ENCODE assay signal across 28 cellular contexts in genomic region chr3:50294089-50294488, GRCh38. TPM values are rescaled to one million over a fixed set of nuclear protein-coding genes. Genes with fewer than 3 reads are reported as not detected.
A peak's percentile ranks its signal among the peaks of the same experiment; 100 is the strongest.
DNase-seq lines count a peak whose midpoint lies in the region; ATAC-seq, FAIRE-seq and TF ChIP-seq lines count a peak whose summit lies in the region.
"Had no signal": no experiment of that assay in that cellular context is flagged by ENCODE, and none has a peak within 500 bp of the region (broad histone marks: within the 10 kb centered on the region; RNA-seq: fewer than 3 reads in every experiment).

No MANE protein-coding gene starts in this region.

- ATAC-seq in IMR-90 (ENCODE audit: low read depth): no peak
- no peak for ATAC-seq in K562
- no peak for ATAC-seq in HG03159 (IDR thresholded peaks at IDR 0.05; ENCODE audit: unreplicated experiment)
- ATAC-seq in HG03039 (IDR thresholded peaks at IDR 0.05; ENCODE audit: unreplicated experiment): no peak
- ATAC-seq in GM21576 (IDR thresholded peaks at IDR 0.05; ENCODE audit: unreplicated experiment): no peak

- CTCF ChIA-PET in IMR-90 (lab: Yijun Ruan, JAX): no interaction called here
- CTCF ChIA-PET in K562 (lab: Yijun Ruan, JAX; ENCODE audit: low intra/inter-chr PET ratio): no interaction called here

- H3K18ac ChIP-seq in IMR-90 (ENCODE audit: low read depth, low read length): no peak overlapping the region

- no peak overlapping the region for H3K14ac ChIP-seq in IMR-90 (replicated peaks; ENCODE audit: low read depth, low read length)

- H3K56ac ChIP-seq in IMR-90 (ENCODE audit: extremely low read depth, insufficient read depth, low read length): no peak overlapping the region

- peaks cover 18 to 43% of the 10 kb centered on the region in 2 experiments for H3K79me1 ChIP-seq in IMR-90 (ENCODE audit: low read depth in 1 of 2, low read length in 2 of 2)

- H3K9ac ChIP-seq in IMR-90 (ENCODE audit: low read depth, low read length) (no peak overlapping the region), K562 (ENCODE audit: insufficient read depth in 1 of 2, low read depth in 2 of 2, low read length in 2 of 2) (no peak overlapping the region)
- H3K9ac ChIP-seq: KMS-11, SK-N-SH had no signal

- H2AK5ac ChIP-seq in IMR-90 (ENCODE audit: low read depth, low read length): no peak overlapping the region

- H2AK9ac ChIP-seq in IMR-90 (replicated peaks; ENCODE audit: low read depth, low read length, poor library complexity): peak overlapping the region; percentile 76

- in situ Hi-C loops in IMR-90 (cut with MboI; ENCODE audit: low sequenced_read_pairs): no loop called here
- in situ Hi-C loops in K562 (cut with MboI): no loop called here

- H2BK5ac ChIP-seq in IMR-90 (ENCODE audit: low read depth, low read length, poor library complexity, severe bottlenecking): no peak overlapping the region

- H3K4me3 ChIP-seq in IMR-90 (ENCODE audit: insufficient read depth, low read depth, low read length): no peak overlapping the region
- H3K4me3 ChIP-seq in K562: no peak overlapping the region
- no peak overlapping the region for H3K4me3 ChIP-seq in neutrophil (ENCODE audit: low read depth in 1 of 2, low read length in 1 of 2)
- H3K4me3 ChIP-seq: BLaER1 had no signal

- H4K91ac ChIP-seq in IMR-90 (ENCODE audit: insufficient read depth, low read depth, low read length): no peak overlapping the region

- H3K36me3 ChIP-seq in IMR-90 (ENCODE audit: control insufficient read depth, insufficient read depth, low read length) (peaks cover 10% of the 10 kb centered on the region), K562 (ENCODE audit: control insufficient read depth, insufficient read depth, low read length) (peaks cover 27% of the 10 kb centered on the region; the same call in 2 of the 3 replicates), neutrophil (no peaks in the 10 kb centered on the region)

- peaks cover 24% of the 10 kb centered on the region for H3K4me1 Mint-ChIP-seq in T-helper 2 cell treated with Interferon-gamma antibody and Interleukin-4, amounts not matched to agents 5 μg/mL and 100 μg/mL, for 36 hours (ENCODE audit: low read depth)

- H4K20me1 ChIP-seq in IMR-90 (ENCODE audit: insufficient read depth, low read length): no peaks in the 10 kb centered on the region
- H4K20me1 ChIP-seq in K562 (replicated peaks; ENCODE audit: control insufficient read depth, insufficient read depth, low read length): no peaks in the 10 kb centered on the region

- peaks cover 6% of the 10 kb centered on the region for H3K36me3 Mint-ChIP-seq in T-helper 2 cell treated with Interferon-gamma antibody and Interleukin-4, amounts not matched to agents 5 μg/mL and 100 μg/mL, for 36 hours (ENCODE audit: low read depth)

- TF ChIP-seq POLR2A in IMR-90 (IDR thresholded peaks at IDR 0.05; ENCODE audit: low read depth, low read length) (no peak), K562 (conservative IDR thresholded peaks at IDR 0.05) (no peak)

- H3K4me3 Mint-ChIP-seq in T-helper 2 cell treated with Interferon-gamma antibody and Interleukin-4, amounts not matched to agents 5 μg/mL and 100 μg/mL, for 36 hours: no peak overlapping the region

- intact Hi-C loops in IMR-90 (cut with micrococcal nuclease) (no loop called here), K562 (cut with micrococcal nuclease) (no loop called here)

- H3K4me1 ChIP-seq in IMR-90 (ENCODE audit: control insufficient read depth, insufficient read depth, low read length) (peaks cover 13% of the 10 kb centered on the region), K562 (replicated peaks in 1 of 2; ENCODE audit: control insufficient read depth in 2 of 2, insufficient read depth in 2 of 2, low read length in 2 of 2) (peaks cover 13 to 76% of the 10 kb centered on the region in 2 experiments; a peak in 4 of 5 replicates), neutrophil (ENCODE audit: control insufficient read depth in 1 of 2, insufficient read depth in 1 of 2, low read depth in 1 of 2, low read length in 1 of 2) (peaks cover 35 to 39% of the 10 kb centered on the region in 2 experiments)

- H3K23ac ChIP-seq in IMR-90 (ENCODE audit: low read depth, low read length): no peak overlapping the region

- H4K8ac ChIP-seq in IMR-90 (ENCODE audit: low read depth in 2 of 2, low read length in 2 of 2): no peak overlapping the region

- no peak overlapping the region for H2BK120ac ChIP-seq in IMR-90 (ENCODE audit: low read depth, low read length)

- no peak overlapping the region for H4K5ac ChIP-seq in IMR-90 (ENCODE audit: low read depth, low read length)

- H3K9me3 ChIP-seq in IMR-90 (ENCODE audit: control insufficient read depth, insufficient read depth, low read length) (no peaks in the 10 kb centered on the region), K562 (replicated peaks; ENCODE audit: control insufficient read depth, insufficient read depth, low read depth, low read length) (no peaks in the 10 kb centered on the region), neutrophil (no peaks in the 10 kb centered on the region)
- H3K9me3 ChIP-seq: BLaER1, SK-N-SH had no signal

- no peak for TF ChIP-seq EP300 in K562 (IDR thresholded peaks at IDR 0.05; ENCODE audit: low read length)

- no peak for TF ChIP-seq CTCF in IMR-90 (conservative IDR thresholded peaks at IDR 0.05; ENCODE audit: low read depth, low read length)
- TF ChIP-seq CTCF in K562 (IDR thresholded peaks at IDR 0.05 in 2 of 3, conservative IDR thresholded peaks at IDR 0.05 in 1 of 3; ENCODE audit: insufficient read depth in 2 of 3, low read depth in 1 of 3, low read length in 3 of 3): no peak
- no peak for TF ChIP-seq CTCF in neutrophil (IDR thresholded peaks at IDR 0.05)

- TF ChIP-seq RAD21 in IMR-90 (IDR thresholded peaks at IDR 0.05; ENCODE audit: low read length): no peak
- no peak for TF ChIP-seq RAD21 in K562 (CRISPR knock-in tag; conservative IDR thresholded peaks at IDR 0.05 in 1 of 2, IDR thresholded peaks at IDR 0.05 in 1 of 2)

- no peak for DNase-seq in T-helper 2 cell treated with Interferon-gamma antibody and Interleukin-4, amounts not matched to agents 5 μg/mL and 100 μg/mL, for 36 hours (ENCODE audit: low spot score)
- DNase-seq in T-helper 2 cell (no peak), IMR-90 (no peak), K562 (ENCODE audit: extremely low read depth in 1 of 4, low spot score in 3 of 4) (no peak)
- DNase-seq: ACHN; Calu3; DMS153; GDM1; GOT3; NCI-H1105; NCI-H146; NCI-H2029 treated with DMSO at 0.1 percent for 48 hours; NCI-H2171; NCI-H345; NCI-H524; NCI-H774; NK-92 treated with Interleukin-12 subunit alpha and Interleukin-12 subunit beta, amount 100 ng/mL, for 24 hours; SIG-M5; SK-N-SH had no signal

- H3K27me3 Mint-ChIP-seq in T-helper 2 cell treated with Interferon-gamma antibody and Interleukin-4, amounts not matched to agents 5 μg/mL and 100 μg/mL, for 36 hours (ENCODE audit: low read depth): no peaks in the 10 kb centered on the region
- H3K27me3 Mint-ChIP-seq: CD4-positive, alpha-beta memory T cell had no signal

- no CpG with 5 or more reads among the region's 4 CpGs for WGBS in IMR-90 (ENCODE audit: extremely low coverage in 2 of 2, insufficient read length in 1 of 2), 2 experiments
- 77% methylated on average over 4 of the region's 4 CpGs for WGBS in K562 (ENCODE audit: insufficient coverage, low coverage, missing lambda C conversion rate)

- H3K27me3 ChIP-seq in IMR-90 (ENCODE audit: control insufficient read depth, insufficient read depth, low read length): no peaks in the 10 kb centered on the region
- no peaks in the 10 kb centered on the region for H3K27me3 ChIP-seq in K562 (ENCODE audit: control insufficient read depth in 2 of 2, insufficient read depth in 2 of 2, low read length in 2 of 2)
- no peaks in the 10 kb centered on the region for H3K27me3 ChIP-seq in neutrophil
- H3K27me3 ChIP-seq: BLaER1 had no signal

- H3K27ac ChIP-seq in IMR-90 (ENCODE audit: insufficient read depth, low read length) (no peak overlapping the region), K562 (ENCODE audit: extremely low read depth, low read depth, low read length) (no peak overlapping the region), neutrophil (peak overlapping the region; percentile 69)
- H3K27ac ChIP-seq: KMS-11 had no signal

- dilution Hi-C loops in IMR-90 (cut with HindIII; ENCODE audit: low sequenced_read_pairs, unreplicated experiment): no loop called here

- H2BK20ac ChIP-seq in IMR-90 (ENCODE audit: low read depth, low read length): no peak overlapping the region

- no peak overlapping the region for H3K4me2 ChIP-seq in IMR-90 (ENCODE audit: low read depth, low read length)
- H3K4me2 ChIP-seq in K562 (ENCODE audit: insufficient read depth, low read length): no peak overlapping the region
- H3K4me2 ChIP-seq: KMS-11, SK-N-SH had no signal

- H2AFZ ChIP-seq in IMR-90 (replicated peaks; ENCODE audit: low read length, poor library complexity): no peak overlapping the region
- no peak overlapping the region for H2AFZ ChIP-seq in K562 (ENCODE audit: low read depth, low read length)

- H2BK15ac ChIP-seq in IMR-90 (ENCODE audit: low read depth, low read length): no peak overlapping the region

- no peak for FAIRE-seq in K562 (lab: Jason Lieb, UNC)
- FAIRE-seq: GM18507 had no signal

- no peak overlapping the region for H3K4ac ChIP-seq in IMR-90 (ENCODE audit: low read depth, low read length)

- H3K27ac Mint-ChIP-seq in T-helper 2 cell treated with Interferon-gamma antibody and Interleukin-4, amounts not matched to agents 5 μg/mL and 100 μg/mL, for 36 hours: peak overlapping the region; percentile 15

- POLR2A ChIA-PET in IMR-90 (lab: Charles Lee; ENCODE audit: unreplicated experiment): no interaction called here
- POLR2A ChIA-PET in K562 (lab: Yijun Ruan, JAX): no interaction called here

- no TSS peak for BruUV-seq in IMR-90 (replicated peaks; lab: Mats Ljungman, UMichigan)
- BruUV-seq in K562 (replicated peaks; lab: Mats Ljungman, UMichigan): no TSS peak

- H3K9me3 Mint-ChIP-seq in T-helper 2 cell treated with Interferon-gamma antibody and Interleukin-4, amounts not matched to agents 5 μg/mL and 100 μg/mL, for 36 hours: no peaks in the 10 kb centered on the region

- H3K9me1 ChIP-seq in IMR-90 (ENCODE audit: insufficient read depth, low read length) (peaks cover 7% of the 10 kb centered on the region), K562 (ENCODE audit: control insufficient read depth, insufficient read depth, low read length) (no peaks in the 10 kb centered on the region)

- H3K79me2 ChIP-seq in K562 (ENCODE audit: control insufficient read depth, insufficient read depth, low read length): peaks cover 50% of the 10 kb centered on the region

RNA-seq across cellular contexts. Expression of gene IFRD2, which starts 1.9 kb away (rescaled TPM):
- total RNA-seq in IMR-90 (2012; rRNA removed) (48.6 and 52.7 TPM in 2 replicates), K562 (2014; rRNA removed) (75.1 and 91.2 TPM in 2 replicates), K562 (2014; rRNA removed; fragmentation: Illumina TruSeq; extraction: Trizol) (31.2 and 42.6 TPM in 2 replicates), K562 (2015; rRNA removed; fragmentation: Illumina TruSeq; extraction: Trizol) (54.4 and 57.2 TPM in 2 replicates), K562 (2021) (115 and 116 TPM in 2 replicates)
- polyA plus RNA-seq in IMR-90 (2012; rRNA removed) (79.1 and 85.2 TPM in 2 replicates), K562 (2011; rRNA removed) (44.6 and 56.2 TPM in 2 replicates), K562 (2014; fragmentation: Illumina TruSeq; extraction: Trizol) (52.8 and 58.1 TPM in 2 replicates), K562 (2014; fragmentation: Nextera tagmentation; extraction: Ambion mirVana) (10 to 100 TPM; 30.5 to 41.0 TPM), K562 (2014; rRNA removed) (79.9 and 91.5 TPM in 2 replicates)
- 68.9 and 69.3 TPM in 2 replicates for polyA plus RNA-seq in IMR-90 (2012; cell fraction: cytosol; rRNA removed)
- 164 and 342 TPM in 2 replicates for polyA plus RNA-seq in IMR-90 (2012; cell fraction: nucleus; rRNA removed; ENCODE audit: low replicate concordance)
- total RNA-seq in K562 (2011; cell fraction: chromatin; rRNA removed; ENCODE audit: low replicate concordance): 134 and 435 TPM in 2 replicates
- total RNA-seq in K562 (2011; cell fraction: nucleolus; rRNA removed): 318 and 350 TPM in 2 replicates
- 152 and 197 TPM in 2 replicates for total RNA-seq in K562 (2011; cell fraction: nucleoplasm; rRNA removed)
- 47.8 and 103 TPM in 2 replicates for polyA plus RNA-seq in K562 (2011; cell fraction: cytosol; rRNA removed)
- 475 and 549 TPM in 2 replicates for polyA plus RNA-seq in K562 (2011; cell fraction: nucleus; rRNA removed)
- 69.2 and 72.6 TPM in 2 replicates for polyA plus RNA-seq in K562 (2012)
- 20.2 and 31.4 TPM in 2 replicates for polyA minus RNA-seq in K562 (2011; rRNA and poly(A)+ RNA removed)
- polyA minus RNA-seq in K562 (2011; cell fraction: cytosol; rRNA and poly(A)+ RNA removed): 26.1 and 29.9 TPM in 2 replicates
- 118 and 130 TPM in 2 replicates for polyA minus RNA-seq in K562 (2011; cell fraction: nucleus; rRNA and poly(A)+ RNA removed)

RNA-seq across cellular contexts. Expression of gene HYAL3, which starts 5.1 kb away (rescaled TPM):
- 2.2 and 2.7 TPM in 2 replicates for total RNA-seq in IMR-90 (2012; rRNA removed)
- polyA plus RNA-seq in IMR-90 (2012; rRNA removed): 5.7 and 7.6 TPM in 2 replicates
- polyA plus RNA-seq in IMR-90 (2012; cell fraction: cytosol; rRNA removed): 7.4 and 11.3 TPM in 2 replicates
- 4.6 and 10.7 TPM in 2 replicates for polyA plus RNA-seq in IMR-90 (2012; cell fraction: nucleus; rRNA removed; ENCODE audit: low replicate concordance)
- total RNA-seq in K562 (2011; cell fraction: chromatin; rRNA removed; ENCODE audit: low replicate concordance): 5.1 and 18.1 TPM in 2 replicates
- 10.5 and 12.3 TPM in 2 replicates for total RNA-seq in K562 (2011; cell fraction: nucleolus; rRNA removed)
- 6.0 and 7.5 TPM in 2 replicates for total RNA-seq in K562 (2011; cell fraction: nucleoplasm; rRNA removed)
- 6.8 and 12.8 TPM in 2 replicates for total RNA-seq in K562 (2014; rRNA removed)
- 2.1 and 2.4 TPM in 2 replicates for total RNA-seq in K562 (2014; rRNA removed; fragmentation: Illumina TruSeq; extraction: Trizol)
- total RNA-seq in K562 (2015; rRNA removed; fragmentation: Illumina TruSeq; extraction: Trizol): 8.3 and 9.1 TPM in 2 replicates
- total RNA-seq in K562 (2021): 7.0 and 9.8 TPM in 2 replicates
- 5.4 and 6.8 TPM in 2 replicates for polyA plus RNA-seq in K562 (2011; rRNA removed)
- polyA plus RNA-seq in K562 (2011; cell fraction: cytosol; rRNA removed): 10.7 and 28.9 TPM in 2 replicates
- polyA plus RNA-seq in K562 (2011; cell fraction: nucleus; rRNA removed): 11.9 and 20.3 TPM in 2 replicates
- 8.0 and 13.8 TPM in 2 replicates for polyA plus RNA-seq in K562 (2012)
- polyA plus RNA-seq in K562 (2014; fragmentation: Illumina TruSeq; extraction: Trizol): 9.1 and 9.8 TPM in 2 replicates
- 1 to 10 TPM in 1 of 2 experiments, under 1 TPM in 1; 0.38 to 1.0 TPM for polyA plus RNA-seq in K562 (2014; fragmentation: Nextera tagmentation; extraction: Ambion mirVana)
- polyA plus RNA-seq in K562 (2014; rRNA removed): 9.0 and 16.5 TPM in 2 replicates
- 1.7 and 2.9 TPM in 2 replicates for polyA minus RNA-seq in K562 (2011; rRNA and poly(A)+ RNA removed)
- polyA minus RNA-seq in K562 (2011; cell fraction: cytosol; rRNA and poly(A)+ RNA removed): 3.8 and 4.4 TPM in 2 replicates
- polyA minus RNA-seq in K562 (2011; cell fraction: nucleus; rRNA and poly(A)+ RNA removed): 5.4 and 6.2 TPM in 2 replicates

RNA-seq across cellular contexts. Expression of gene NAA80, which starts 5.1 kb away (rescaled TPM):
- total RNA-seq in IMR-90 (2012; rRNA removed): 3.1 and 5.0 TPM in 2 replicates
- 14.2 and 14.4 TPM in 2 replicates for polyA plus RNA-seq in IMR-90 (2012; rRNA removed)
- 7.4 and 10.9 TPM in 2 replicates for polyA plus RNA-seq in IMR-90 (2012; cell fraction: cytosol; rRNA removed)
- polyA plus RNA-seq in IMR-90 (2012; cell fraction: nucleus; rRNA removed; ENCODE audit: low replicate concordance): 19.3 and 45.2 TPM in 2 replicates
- 16.2 and 63.0 TPM in 2 replicates for total RNA-seq in K562 (2011; cell fraction: chromatin; rRNA removed; ENCODE audit: low replicate concordance)
- 43.6 and 46.5 TPM in 2 replicates for total RNA-seq in K562 (2011; cell fraction: nucleolus; rRNA removed)
- 23.6 and 28.2 TPM in 2 replicates for total RNA-seq in K562 (2011; cell fraction: nucleoplasm; rRNA removed)
- total RNA-seq in K562 (2014; rRNA removed): 12.8 and 19.6 TPM in 2 replicates
- 3.6 and 4.5 TPM in 2 replicates for total RNA-seq in K562 (2014; rRNA removed; fragmentation: Illumina TruSeq; extraction: Trizol)
- total RNA-seq in K562 (2015; rRNA removed; fragmentation: Illumina TruSeq; extraction: Trizol): 7.7 and 8.4 TPM in 2 replicates
- total RNA-seq in K562 (2021): 17.1 and 20.8 TPM in 2 replicates
- polyA plus RNA-seq in K562 (2011; rRNA removed): 8.6 and 21.4 TPM in 2 replicates
- polyA plus RNA-seq in K562 (2011; cell fraction: cytosol; rRNA removed): 18.4 and 19.8 TPM in 2 replicates
- 94.4 and 123 TPM in 2 replicates for polyA plus RNA-seq in K562 (2011; cell fraction: nucleus; rRNA removed)
- 14.0 and 25.1 TPM in 2 replicates for polyA plus RNA-seq in K562 (2012)
- polyA plus RNA-seq in K562 (2014; fragmentation: Illumina TruSeq; extraction: Trizol): 18.1 and 23.5 TPM in 2 replicates
- 1 to 10 TPM in 1 of 2 experiments, under 1 TPM in 1; 0.82 to 1.7 TPM for polyA plus RNA-seq in K562 (2014; fragmentation: Nextera tagmentation; extraction: Ambion mirVana)
- polyA plus RNA-seq in K562 (2014; rRNA removed): 13.6 and 24.0 TPM in 2 replicates
- 7.3 and 8.6 TPM in 2 replicates for polyA minus RNA-seq in K562 (2011; rRNA and poly(A)+ RNA removed)
- 5.2 and 5.9 TPM in 2 replicates for polyA minus RNA-seq in K562 (2011; cell fraction: cytosol; rRNA and poly(A)+ RNA removed)
- polyA minus RNA-seq in K562 (2011; cell fraction: nucleus; rRNA and poly(A)+ RNA removed): 27.1 and 33.3 TPM in 2 replicates

RNA-seq across cellular contexts. Expression of gene HYAL1, which starts 9.3 kb away (rescaled TPM):
- total RNA-seq in IMR-90 (2012; rRNA removed) (under 0.01 and 0.36 TPM in 2 replicates), K562 (2014; rRNA removed) (5.4 and 8.0 TPM in 2 replicates), K562 (2014; rRNA removed; fragmentation: Illumina TruSeq; extraction: Trizol) (2.9 and 3.3 TPM in 2 replicates), K562 (2015; rRNA removed; fragmentation: Illumina TruSeq; extraction: Trizol) (4.7 and 5.3 TPM in 2 replicates), K562 (2021) (8.3 and 8.4 TPM in 2 replicates)
- polyA plus RNA-seq in IMR-90 (2012; rRNA removed) (0.29 and 0.32 TPM in 2 replicates), K562 (2011; rRNA removed) (3.1 and 5.7 TPM in 2 replicates), K562 (2014; fragmentation: Illumina TruSeq; extraction: Trizol) (7.5 and 7.7 TPM in 2 replicates), K562 (2014; fragmentation: Nextera tagmentation; extraction: Ambion mirVana) (1 to 10 TPM; 1.4 to 1.6 TPM), K562 (2014; rRNA removed) (7.9 and 8.5 TPM in 2 replicates)
- polyA plus RNA-seq in IMR-90 (2012; cell fraction: cytosol; rRNA removed): 0.21 and 0.32 TPM in 2 replicates
- 1.4 and 2.3 TPM in 2 replicates for polyA plus RNA-seq in IMR-90 (2012; cell fraction: nucleus; rRNA removed; ENCODE audit: low replicate concordance)
- 6.0 and 12.8 TPM in 2 replicates for total RNA-seq in K562 (2011; cell fraction: chromatin; rRNA removed; ENCODE audit: low replicate concordance)
- total RNA-seq in K562 (2011; cell fraction: nucleolus; rRNA removed): 15.3 and 15.9 TPM in 2 replicates
- 11.7 and 12.2 TPM in 2 replicates for total RNA-seq in K562 (2011; cell fraction: nucleoplasm; rRNA removed)
- polyA plus RNA-seq in K562 (2011; cell fraction: cytosol; rRNA removed): 4.7 and 6.0 TPM in 2 replicates
- 7.4 and 8.4 TPM in 2 replicates for polyA plus RNA-seq in K562 (2011; cell fraction: nucleus; rRNA removed)
- polyA plus RNA-seq in K562 (2012): 4.4 and 7.4 TPM in 2 replicates
- polyA minus RNA-seq in K562 (2011; rRNA and poly(A)+ RNA removed): 3.6 and 4.0 TPM in 2 replicates
- polyA minus RNA-seq in K562 (2011; cell fraction: cytosol; rRNA and poly(A)+ RNA removed): 1.7 and 5.0 TPM in 2 replicates
- polyA minus RNA-seq in K562 (2011; cell fraction: nucleus; rRNA and poly(A)+ RNA removed): 3.1 and 9.3 TPM in 2 replicates

RNA-seq across cellular contexts. Expression of gene LSMEM2, which starts 15.2 kb away (rescaled TPM):
- under 0.01 TPM in 2 replicates for total RNA-seq in IMR-90 (2012; rRNA removed)
- polyA plus RNA-seq in IMR-90 (2012; rRNA removed): not detected in 2 replicates
- polyA plus RNA-seq in IMR-90 (2012; cell fraction: cytosol; rRNA removed): not detected in 2 replicates
- 0.37 and 0.52 TPM in 2 replicates for polyA plus RNA-seq in IMR-90 (2012; cell fraction: nucleus; rRNA removed; ENCODE audit: low replicate concordance)
- not detected in 2 replicates for total RNA-seq in K562 (2011; cell fraction: chromatin; rRNA removed; ENCODE audit: low replicate concordance)
- total RNA-seq in K562 (2011; cell fraction: nucleolus; rRNA removed): not detected in 2 replicates
- not detected in 2 replicates for total RNA-seq in K562 (2011; cell fraction: nucleoplasm; rRNA removed)
- total RNA-seq in K562 (2014; rRNA removed): not detected in 2 replicates
- total RNA-seq in K562 (2014; rRNA removed; fragmentation: Illumina TruSeq; extraction: Trizol): not detected in 2 replicates
- not detected in 2 replicates for total RNA-seq in K562 (2015; rRNA removed; fragmentation: Illumina TruSeq; extraction: Trizol)
- total RNA-seq in K562 (2021): not detected in 2 replicates
- not detected in 2 replicates for polyA plus RNA-seq in K562 (2011; rRNA removed)
- not detected in 2 replicates for polyA plus RNA-seq in K562 (2011; cell fraction: cytosol; rRNA removed)
- polyA plus RNA-seq in K562 (2011; cell fraction: nucleus; rRNA removed): 0.10 TPM in 1 of 2 replicates, not detected in the other
- 0.08 and 0.12 TPM in 2 replicates for polyA plus RNA-seq in K562 (2012)
- polyA plus RNA-seq in K562 (2014; fragmentation: Illumina TruSeq; extraction: Trizol): not detected in 2 replicates
- polyA plus RNA-seq in K562 (2014; fragmentation: Nextera tagmentation; extraction: Ambion mirVana): not detected
- polyA plus RNA-seq in K562 (2014; rRNA removed): not detected in 2 replicates
- not detected in 2 replicates for polyA minus RNA-seq in K562 (2011; rRNA and poly(A)+ RNA removed)
- not detected in 2 replicates for polyA minus RNA-seq in K562 (2011; cell fraction: cytosol; rRNA and poly(A)+ RNA removed)
- polyA minus RNA-seq in K562 (2011; cell fraction: nucleus; rRNA and poly(A)+ RNA removed): not detected in 2 replicates
- total RNA-seq: Calu3; CD4-positive, alpha-beta memory T cell; Daoy had no signal
